In genomic region chr11:120771551-120772060, GRCh38 we compare ENCODE assay signal across 27 cellular contexts.
"Had no signal": no experiment of that assay in that cellular context is flagged by ENCODE, and none has a peak within 500 bp of the region (broad histone marks: within the 10 kb centered on the region; RNA-seq: fewer than 3 reads in every experiment).

No MANE protein-coding gene starts in this region.

- H3K4me1 Mint-ChIP-seq: activated CD4-positive, alpha-beta T cell treated with anti-CD3 and anti-CD28 coated beads for 36 hours; activated naive CD8-positive, alpha-beta T cell treated with anti-CD3 and anti-CD28 coated beads, Interleukin-2, amount 10 ng/mL, durations not matched to agents 7 days and 5 days had no signal

- H3K36me3 Mint-ChIP-seq: activated naive CD8-positive, alpha-beta T cell treated with anti-CD3 and anti-CD28 coated beads, Interleukin-2, amount 10 ng/mL, durations not matched to agents 7 days and 5 days had no signal

- H3K4me1 ChIP-seq: breast epithelium had no signal

- H3K4me2 ChIP-seq: SK-N-SH had no signal

- H3K9ac ChIP-seq: SK-N-SH had no signal

- DNase-seq: activated CD4-positive, alpha-beta T cell treated with anti-CD3 and anti-CD28 coated beads for 36 hours; activated CD8-positive, alpha-beta memory T cell treated with anti-CD3 and anti-CD28 coated beads, Interleukin-2, amount 50 U/mL, for 48 hours; activated CD8-positive, alpha-beta T cell treated with anti-CD3 and anti-CD28 coated beads, Interleukin-2, amount 10 ng/mL, durations not matched to agents 7 days and 5 days; activated naive CD4-positive, alpha-beta T cell treated with anti-CD3 and anti-CD28 coated beads, Interleukin-2, amount 50 U/mL, for 16 hours; activated naive CD8-positive, alpha-beta T cell treated with anti-CD3 and anti-CD28 coated beads, Interleukin-2, amount 10 ng/mL, durations not matched to agents 7 days and 5 days; activated T-cell treated with anti-CD3 and anti-CD28 coated beads, Interleukin-2, amount 50 U/mL, for 1 hour; aorta; caudate nucleus; MG63; MV-4-11; NCI-H1092 treated with DMSO at 0.1 percent for 48 hours; NCI-H1417 treated with DMSO at 0.1 percent for 48 hours; NCI-H1694; NCI-H2029; NCI-H2107; NCI-H2171 treated with DMSO at 0.1 percent for 48 hours; NCI-H226; NCI-H526; NCI-H774; OCI-M1; RPMI8226; SK-N-SH; T-helper 1 cell had no signal

- H3K36me3 ChIP-seq: breast epithelium, MG63 had no signal

- H3K27ac ChIP-seq: breast epithelium, VCaP had no signal

- ATAC-seq: activated CD4-positive, alpha-beta T cell treated with anti-CD3 and anti-CD28 coated beads for 36 hours; activated CD8-positive, alpha-beta T cell treated with anti-CD3 and anti-CD28 coated beads, Interleukin-2, amount 10 ng/mL, durations not matched to agents 7 days and 5 days; Panc1; Right ventricle myocardium inferior had no signal

- H3K4me3 ChIP-seq: breast epithelium, MG63 had no signal

- H3K27me3 ChIP-seq: breast epithelium, MG63 had no signal

- H3K4me3 Mint-ChIP-seq: activated CD4-positive, alpha-beta T cell treated with anti-CD3 and anti-CD28 coated beads for 36 hours; activated CD8-positive, alpha-beta T cell treated with anti-CD3 and anti-CD28 coated beads, Interleukin-2, amount 10 ng/mL, durations not matched to agents 7 days and 5 days; activated naive CD8-positive, alpha-beta T cell treated with anti-CD3 and anti-CD28 coated beads, Interleukin-2, amount 10 ng/mL, durations not matched to agents 7 days and 5 days had no signal

- H3K9me3 ChIP-seq: breast epithelium, SK-N-SH had no signal

- H3K27ac Mint-ChIP-seq: activated CD4-positive, alpha-beta T cell treated with anti-CD3 and anti-CD28 coated beads for 36 hours; activated CD8-positive, alpha-beta T cell treated with anti-CD3 and anti-CD28 coated beads, Interleukin-2, amount 10 ng/mL, durations not matched to agents 7 days and 5 days; activated naive CD8-positive, alpha-beta T cell treated with anti-CD3 and anti-CD28 coated beads, Interleukin-2, amount 10 ng/mL, durations not matched to agents 7 days and 5 days had no signal
